9 cellular contexts compared by ENCODE assay signal in genomic region chr20:37570419-37570818, GRCh38. TPM values are rescaled to one million over a fixed set of nuclear protein-coding genes. Genes with fewer than 3 reads are reported as not detected.
"Had no signal": no experiment of that assay in that cellular context is flagged by ENCODE, and none has a peak within 500 bp of the region (broad histone marks: within the 10 kb centered on the region; RNA-seq: fewer than 3 reads in every experiment).

No MANE protein-coding gene starts in this region.

- H2AFZ ChIP-seq: GM23248 had no signal

- ATAC-seq: GM23338 had no signal

- H3K9me3 ChIP-seq: HAP-1 had no signal

- H3K9ac ChIP-seq: GM23248 had no signal

- H3K4me2 ChIP-seq: GM23338 had no signal

- H3K4me3 ChIP-seq: GM23248, GM23338, HAP-1 had no signal

- H3K36me3 ChIP-seq: HAP-1 had no signal

- DNase-seq: GM23248, GOT3, H7, H9, HCEC 1CT, HFFc6 had no signal

- H3K27ac ChIP-seq: GM23248 had no signal

RNA-seq across cellular contexts. Expression of gene NNAT, which starts 49.4 kb away (rescaled TPM):
- total RNA-seq: GM23248, H4, HFFc6 had no signal
